2 cellular contexts compared by ENCODE assay signal in genomic region chr2:183070942-183071844, GRCh38.
TF ChIP-seq lines count a peak whose summit lies in the region.

No MANE protein-coding gene starts in this region.

TF ChIP-seq in HEK293, 187 proteins besides CTCF, POLR2A, EP300 and RAD21:
- TF ChIP-seq TRIM28 (IDR thresholded peaks at IDR 0.05; ENCODE audit: borderline replicate concordance, low read length) = peak; percentile 15; the same call in 1 of the 2 replicates
- TF ChIP-seq ZNF791 (tag by site-specific recombination; IDR thresholded peaks at IDR 0.05) = no peak
- TF ChIP-seq ZNF654 (tag by site-specific recombination; IDR thresholded peaks at IDR 0.05; ENCODE audit: low read depth) = no peak

TF ChIP-seq in HepG2, 621 proteins besides CTCF, POLR2A, EP300 and RAD21 (continues in another document):
- peak; percentile 42; the same call in 1 of the 2 replicates for TF ChIP-seq KLF11 (CRISPR knock-in tag; IDR thresholded peaks at IDR 0.05)
- no peak for TF ChIP-seq SYNCRIP (IDR thresholded peaks at IDR 0.05; ENCODE audit: insufficient read depth, low read depth, low read length)
- TF ChIP-seq ZNF274 (CRISPR knock-in tag; IDR thresholded peaks at IDR 0.05) = 0 out of 2 replicates have a peak, but pooled peaks have one; percentile 61
- TF ChIP-seq ZKSCAN5 (CRISPR knock-in tag; IDR thresholded peaks at IDR 0.05) = no peak
- no peak for TF ChIP-seq HNRNPL (IDR thresholded peaks at IDR 0.05; ENCODE audit: low read depth, low read length)
- TF ChIP-seq, protein P1, sequence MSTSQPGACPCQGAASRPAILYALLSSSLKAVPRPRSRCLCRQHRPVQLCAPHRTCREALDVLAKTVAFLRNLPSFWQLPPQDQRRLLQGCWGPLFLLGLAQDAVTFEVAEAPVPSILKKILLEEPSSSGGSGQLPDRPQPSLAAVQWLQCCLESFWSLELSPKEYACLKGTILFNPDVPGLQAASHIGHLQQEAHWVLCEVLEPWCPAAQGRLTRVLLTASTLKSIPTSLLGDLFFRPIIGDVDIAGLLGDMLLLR (CRISPR knock-in tag; IDR thresholded peaks at IDR 0.05) = peak; percentile 71
- no peak for TF ChIP-seq MXI1 (IDR thresholded peaks at IDR 0.05; ENCODE audit: borderline replicate concordance, low read depth, low read length)
- TF ChIP-seq RORA (CRISPR knock-in tag; IDR thresholded peaks at IDR 0.05) = no peak
- peak; percentile 23; the same call in 1 of the 2 replicates for TF ChIP-seq ZNF326 (CRISPR knock-in tag; IDR thresholded peaks at IDR 0.05; ENCODE audit: borderline replicate concordance)
- no peak; the same call in 1 of the 2 replicates for TF ChIP-seq ZNF225 (CRISPR knock-in tag; IDR thresholded peaks at IDR 0.05)
- no peak for TF ChIP-seq PHF21A (CRISPR knock-in tag; IDR thresholded peaks at IDR 0.05)
- peak; percentile 18; the same call in 1 of the 2 replicates for TF ChIP-seq IRX3 (CRISPR knock-in tag; IDR thresholded peaks at IDR 0.05; ENCODE audit: borderline replicate concordance, low read depth)
- peak; percentile 20; the same call in 1 of the 2 replicates for TF ChIP-seq ZNF350 (CRISPR knock-in tag; IDR thresholded peaks at IDR 0.05; ENCODE audit: borderline replicate concordance, low read depth)
- TF ChIP-seq PRDM4 (CRISPR knock-in tag; IDR thresholded peaks at IDR 0.05; ENCODE audit: borderline replicate concordance) = no peak
- no peak for TF ChIP-seq ZBTB3 (CRISPR knock-in tag; IDR thresholded peaks at IDR 0.05; ENCODE audit: borderline replicate concordance, low read depth)
- TF ChIP-seq ZNF780A (CRISPR knock-in tag; IDR thresholded peaks at IDR 0.05) = no peak
- TF ChIP-seq REL (CRISPR knock-in tag; conservative IDR thresholded peaks at IDR 0.05) = no peak
- TF ChIP-seq NCOA1 (CRISPR knock-in tag; IDR thresholded peaks at IDR 0.05) = no peak
- TF ChIP-seq ZNF772 (CRISPR knock-in tag; IDR thresholded peaks at IDR 0.05) = no peak
- TF ChIP-seq, protein P2, sequence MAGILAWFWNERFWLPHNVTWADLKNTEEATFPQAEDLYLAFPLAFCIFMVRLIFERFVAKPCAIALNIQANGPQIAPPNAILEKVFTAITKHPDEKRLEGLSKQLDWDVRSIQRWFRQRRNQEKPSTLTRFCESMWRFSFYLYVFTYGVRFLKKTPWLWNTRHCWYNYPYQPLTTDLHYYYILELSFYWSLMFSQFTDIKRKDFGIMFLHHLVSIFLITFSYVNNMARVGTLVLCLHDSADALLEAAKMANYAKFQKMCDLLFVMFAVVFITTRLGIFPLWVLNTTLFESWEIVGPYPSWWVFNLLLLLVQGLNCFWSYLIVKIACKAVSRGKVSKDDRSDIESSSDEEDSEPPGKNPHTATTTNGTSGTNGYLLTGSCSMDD (CRISPR knock-in tag; IDR thresholded peaks at IDR 0.05) = no peak
- TF ChIP-seq, protein P3, sequence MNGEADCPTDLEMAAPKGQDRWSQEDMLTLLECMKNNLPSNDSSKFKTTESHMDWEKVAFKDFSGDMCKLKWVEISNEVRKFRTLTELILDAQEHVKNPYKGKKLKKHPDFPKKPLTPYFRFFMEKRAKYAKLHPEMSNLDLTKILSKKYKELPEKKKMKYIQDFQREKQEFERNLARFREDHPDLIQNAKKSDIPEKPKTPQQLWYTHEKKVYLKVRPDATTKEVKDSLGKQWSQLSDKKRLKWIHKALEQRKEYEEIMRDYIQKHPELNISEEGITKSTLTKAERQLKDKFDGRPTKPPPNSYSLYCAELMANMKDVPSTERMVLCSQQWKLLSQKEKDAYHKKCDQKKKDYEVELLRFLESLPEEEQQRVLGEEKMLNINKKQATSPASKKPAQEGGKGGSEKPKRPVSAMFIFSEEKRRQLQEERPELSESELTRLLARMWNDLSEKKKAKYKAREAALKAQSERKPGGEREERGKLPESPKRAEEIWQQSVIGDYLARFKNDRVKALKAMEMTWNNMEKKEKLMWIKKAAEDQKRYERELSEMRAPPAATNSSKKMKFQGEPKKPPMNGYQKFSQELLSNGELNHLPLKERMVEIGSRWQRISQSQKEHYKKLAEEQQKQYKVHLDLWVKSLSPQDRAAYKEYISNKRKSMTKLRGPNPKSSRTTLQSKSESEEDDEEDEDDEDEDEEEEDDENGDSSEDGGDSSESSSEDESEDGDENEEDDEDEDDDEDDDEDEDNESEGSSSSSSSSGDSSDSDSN (CRISPR knock-in tag; IDR thresholded peaks at IDR 0.05) = peak; percentile 22; the same call in 1 of the 2 replicates
- TF ChIP-seq HNRNPLL (IDR thresholded peaks at IDR 0.05; ENCODE audit: low read depth, low read length, poor library complexity, severe bottlenecking) = peak; percentile 17
- TF ChIP-seq SOX5 (CRISPR knock-in tag; IDR thresholded peaks at IDR 0.05; ENCODE audit: borderline replicate concordance) = 0 out of 2 replicates have a peak, but pooled peaks have one; percentile 18
- no peak for TF ChIP-seq SMARCC2 (IDR thresholded peaks at IDR 0.05)
- no peak for TF ChIP-seq ARID2 (CRISPR knock-in tag; IDR thresholded peaks at IDR 0.05; ENCODE audit: borderline replicate concordance)
- peak; percentile 70; the same call in 1 of the 2 replicates for TF ChIP-seq ZMYM3 (CRISPR knock-in tag; IDR thresholded peaks at IDR 0.05)
- peak; percentile 72; the same call in 1 of the 2 replicates for TF ChIP-seq REPIN1 (CRISPR knock-in tag; IDR thresholded peaks at IDR 0.05; ENCODE audit: borderline replicate concordance, low read depth)
- TF ChIP-seq BCL6 (CRISPR knock-in tag; IDR thresholded peaks at IDR 0.05) = no peak
- TF ChIP-seq, protein P4, sequence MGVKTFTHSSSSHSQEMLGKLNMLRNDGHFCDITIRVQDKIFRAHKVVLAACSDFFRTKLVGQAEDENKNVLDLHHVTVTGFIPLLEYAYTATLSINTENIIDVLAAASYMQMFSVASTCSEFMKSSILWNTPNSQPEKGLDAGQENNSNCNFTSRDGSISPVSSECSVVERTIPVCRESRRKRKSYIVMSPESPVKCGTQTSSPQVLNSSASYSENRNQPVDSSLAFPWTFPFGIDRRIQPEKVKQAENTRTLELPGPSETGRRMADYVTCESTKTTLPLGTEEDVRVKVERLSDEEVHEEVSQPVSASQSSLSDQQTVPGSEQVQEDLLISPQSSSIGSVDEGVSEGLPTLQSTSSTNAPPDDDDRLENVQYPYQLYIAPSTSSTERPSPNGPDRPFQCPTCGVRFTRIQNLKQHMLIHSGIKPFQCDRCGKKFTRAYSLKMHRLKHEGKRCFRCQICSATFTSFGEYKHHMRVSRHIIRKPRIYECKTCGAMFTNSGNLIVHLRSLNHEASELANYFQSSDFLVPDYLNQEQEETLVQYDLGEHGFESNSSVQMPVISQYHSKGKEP (CRISPR knock-in tag; IDR thresholded peaks at IDR 0.05) = 0 out of 2 replicates have a peak, but pooled peaks have one; percentile 39
- no peak for TF ChIP-seq DNMT3B (CRISPR knock-in tag; conservative IDR thresholded peaks at IDR 0.05)
- TF ChIP-seq, protein P5, sequence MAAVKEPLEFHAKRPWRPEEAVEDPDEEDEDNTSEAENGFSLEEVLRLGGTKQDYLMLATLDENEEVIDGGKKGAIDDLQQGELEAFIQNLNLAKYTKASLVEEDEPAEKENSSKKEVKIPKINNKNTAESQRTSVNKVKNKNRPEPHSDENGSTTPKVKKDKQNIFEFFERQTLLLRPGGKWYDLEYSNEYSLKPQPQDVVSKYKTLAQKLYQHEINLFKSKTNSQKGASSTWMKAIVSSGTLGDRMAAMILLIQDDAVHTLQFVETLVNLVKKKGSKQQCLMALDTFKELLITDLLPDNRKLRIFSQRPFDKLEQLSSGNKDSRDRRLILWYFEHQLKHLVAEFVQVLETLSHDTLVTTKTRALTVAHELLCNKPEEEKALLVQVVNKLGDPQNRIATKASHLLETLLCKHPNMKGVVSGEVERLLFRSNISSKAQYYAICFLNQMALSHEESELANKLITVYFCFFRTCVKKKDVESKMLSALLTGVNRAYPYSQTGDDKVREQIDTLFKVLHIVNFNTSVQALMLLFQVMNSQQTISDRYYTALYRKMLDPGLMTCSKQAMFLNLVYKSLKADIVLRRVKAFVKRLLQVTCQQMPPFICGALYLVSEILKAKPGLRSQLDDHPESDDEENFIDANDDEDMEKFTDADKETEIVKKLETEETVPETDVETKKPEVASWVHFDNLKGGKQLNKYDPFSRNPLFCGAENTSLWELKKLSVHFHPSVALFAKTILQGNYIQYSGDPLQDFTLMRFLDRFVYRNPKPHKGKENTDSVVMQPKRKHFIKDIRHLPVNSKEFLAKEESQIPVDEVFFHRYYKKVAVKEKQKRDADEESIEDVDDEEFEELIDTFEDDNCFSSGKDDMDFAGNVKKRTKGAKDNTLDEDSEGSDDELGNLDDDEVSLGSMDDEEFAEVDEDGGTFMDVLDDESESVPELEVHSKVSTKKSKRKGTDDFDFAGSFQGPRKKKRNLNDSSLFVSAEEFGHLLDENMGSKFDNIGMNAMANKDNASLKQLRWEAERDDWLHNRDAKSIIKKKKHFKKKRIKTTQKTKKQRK (IDR thresholded peaks at IDR 0.05; ENCODE audit: low read length) = no peak
- TF ChIP-seq SSRP1 (CRISPR knock-in tag; IDR thresholded peaks at IDR 0.05) = 0 out of 2 replicates have a peak, but pooled peaks have one; percentile 52
- no peak for TF ChIP-seq JUN (CRISPR knock-in tag; IDR thresholded peaks at IDR 0.05)
- TF ChIP-seq, protein P6, sequence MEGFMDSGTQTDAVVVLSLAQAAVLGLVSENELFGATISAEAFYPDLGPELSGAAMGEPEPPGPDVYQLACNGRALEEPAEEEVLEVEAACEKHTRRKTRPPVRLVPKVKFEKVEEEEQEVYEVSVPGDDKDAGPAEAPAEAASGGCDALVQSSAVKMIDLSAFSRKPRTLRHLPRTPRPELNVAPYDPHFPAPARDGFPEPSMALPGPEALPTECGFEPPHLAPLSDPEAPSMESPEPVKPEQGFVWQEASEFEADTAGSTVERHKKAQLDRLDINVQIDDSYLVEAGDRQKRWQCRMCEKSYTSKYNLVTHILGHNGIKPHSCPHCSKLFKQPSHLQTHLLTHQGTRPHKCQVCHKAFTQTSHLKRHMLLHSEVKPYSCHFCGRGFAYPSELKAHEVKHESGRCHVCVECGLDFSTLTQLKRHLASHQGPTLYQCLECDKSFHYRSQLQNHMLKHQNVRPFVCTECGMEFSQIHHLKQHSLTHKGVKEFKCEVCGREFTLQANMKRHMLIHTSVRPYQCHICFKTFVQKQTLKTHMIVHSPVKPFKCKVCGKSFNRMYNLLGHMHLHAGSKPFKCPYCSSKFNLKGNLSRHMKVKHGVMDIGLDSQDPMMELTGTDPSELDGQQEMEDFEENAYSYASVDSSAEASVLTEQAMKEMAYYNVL (CRISPR knock-in tag; IDR thresholded peaks at IDR 0.05; ENCODE audit: borderline replicate concordance) = peak; percentile 63; the same call in 1 of the 2 replicates
- peak; percentile 75 for TF ChIP-seq STAG1 (CRISPR knock-in tag; IDR thresholded peaks at IDR 0.05)
- TF ChIP-seq ZNF282 (IDR thresholded peaks at IDR 0.05; ENCODE audit: partially characterized antibody) = no peak
- TF ChIP-seq ZNF569 (CRISPR knock-in tag; IDR thresholded peaks at IDR 0.05; ENCODE audit: borderline replicate concordance) = no peak
- no peak for TF ChIP-seq ZNF430 (CRISPR knock-in tag; IDR thresholded peaks at IDR 0.05)
- peak; percentile 72 for TF ChIP-seq ZFP91 (CRISPR knock-in tag; IDR thresholded peaks at IDR 0.05; ENCODE audit: borderline replicate concordance)
- TF ChIP-seq ATF3 (CRISPR knock-in tag; IDR thresholded peaks at IDR 0.05) = 0 out of 2 replicates have a peak, but pooled peaks have one; percentile 10
- TF ChIP-seq ZBTB1 (CRISPR knock-in tag; IDR thresholded peaks at IDR 0.05; ENCODE audit: borderline replicate concordance) = no peak
- TF ChIP-seq, protein P7, sequence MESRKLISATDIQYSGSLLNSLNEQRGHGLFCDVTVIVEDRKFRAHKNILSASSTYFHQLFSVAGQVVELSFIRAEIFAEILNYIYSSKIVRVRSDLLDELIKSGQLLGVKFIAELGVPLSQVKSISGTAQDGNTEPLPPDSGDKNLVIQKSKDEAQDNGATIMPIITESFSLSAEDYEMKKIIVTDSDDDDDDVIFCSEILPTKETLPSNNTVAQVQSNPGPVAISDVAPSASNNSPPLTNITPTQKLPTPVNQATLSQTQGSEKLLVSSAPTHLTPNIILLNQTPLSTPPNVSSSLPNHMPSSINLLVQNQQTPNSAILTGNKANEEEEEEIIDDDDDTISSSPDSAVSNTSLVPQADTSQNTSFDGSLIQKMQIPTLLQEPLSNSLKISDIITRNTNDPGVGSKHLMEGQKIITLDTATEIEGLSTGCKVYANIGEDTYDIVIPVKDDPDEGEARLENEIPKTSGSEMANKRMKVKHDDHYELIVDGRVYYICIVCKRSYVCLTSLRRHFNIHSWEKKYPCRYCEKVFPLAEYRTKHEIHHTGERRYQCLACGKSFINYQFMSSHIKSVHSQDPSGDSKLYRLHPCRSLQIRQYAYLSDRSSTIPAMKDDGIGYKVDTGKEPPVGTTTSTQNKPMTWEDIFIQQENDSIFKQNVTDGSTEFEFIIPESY (CRISPR knock-in tag; IDR thresholded peaks at IDR 0.05) = peak; percentile 39; the same call in 1 of the 2 replicates
- TF ChIP-seq ZNF792 (CRISPR knock-in tag; IDR thresholded peaks at IDR 0.05) = peak; percentile 43; the same call in 1 of the 2 replicates
- TF ChIP-seq SOX6 (IDR thresholded peaks at IDR 0.05) = no peak
- peak; percentile 35 for TF ChIP-seq SOX6 (CRISPR knock-in tag; IDR thresholded peaks at IDR 0.05)
- TF ChIP-seq BORCS8-MEF2B (CRISPR knock-in tag; IDR thresholded peaks at IDR 0.05) = 0 out of 2 replicates have a peak, but pooled peaks have one; percentile 56
